ENCODE assay signal across 8 cellular contexts in the genomic region with DNA sequence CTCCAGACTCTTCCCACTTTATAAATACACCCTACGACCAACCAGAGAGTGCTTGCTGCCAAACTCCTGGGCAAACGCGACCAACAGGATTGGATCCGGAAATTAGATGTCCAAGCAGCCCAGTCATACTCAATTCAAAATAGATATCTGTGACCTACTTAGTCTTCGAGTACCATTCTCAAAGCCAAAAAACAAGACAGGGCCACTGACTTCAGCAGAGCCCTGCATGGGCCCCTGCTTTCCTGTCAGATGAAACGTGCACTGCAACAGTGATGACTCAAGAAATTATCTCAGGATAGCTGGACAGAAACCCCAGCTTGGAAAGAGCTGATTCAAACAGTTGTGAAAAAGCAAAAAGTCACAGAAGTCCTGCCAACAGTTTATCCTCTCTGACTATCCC. TPM values are rescaled to one million over a fixed set of nuclear protein-coding genes. Genes with fewer than 3 reads are reported as not detected.
DNase-seq lines count a peak whose midpoint lies in the region; ATAC-seq lines count a peak whose summit lies in the region.

No MANE protein-coding gene starts in this region.

- intact Hi-C loops in dendritic cell treated with granulocyte-macrophage colony-stimulating factor and Interleukin-4, amounts not matched to agents 40 ng/mL and 50 ng/mL, for 4 days (cut with micrococcal nuclease), result loop anchor here (2.0 to 5.0 kb wide), 3 partner anchors 81 to 1017 kb away; partner anchors contain the start of genes FUT4 and SLC36A4

- H3K4me1 Mint-ChIP-seq in activated T-cell treated with anti-CD3 and anti-CD28 coated beads, Interleukin-2, amount 50 U/mL, for 72 hours (ENCODE audit: low read depth), result peaks cover 63% of the 10 kb centered on the region
- peaks cover 62% of the 10 kb centered on the region for H3K4me1 Mint-ChIP-seq in activated T-cell treated with anti-CD3 and anti-CD28 coated beads, Interleukin-2, amount 50 U/mL, for 4 hours (ENCODE audit: low read depth)
- H3K4me1 Mint-ChIP-seq in dendritic cell treated with granulocyte-macrophage colony-stimulating factor and Interleukin-4, amounts not matched to agents 40 ng/mL and 50 ng/mL, for 4 days (ENCODE audit: low read depth), result peaks cover 86% of the 10 kb centered on the region
- peaks cover 74% of the 10 kb centered on the region for H3K4me1 Mint-ChIP-seq in stimulated activated effector memory CD8-positive, alpha-beta T cell treated with anti-CD3 and anti-CD28 coated beads, Interleukin-12 subunit alpha, Interleukin-12 subunit beta, amount 100 ng/mL, for 72 hours

- H3K27ac Mint-ChIP-seq in activated T-cell treated with anti-CD3 and anti-CD28 coated beads, Interleukin-2, amount 50 U/mL, for 72 hours, result peak overlapping the region; percentile 96
- peak overlapping the region; percentile 91 for H3K27ac Mint-ChIP-seq in dendritic cell treated with granulocyte-macrophage colony-stimulating factor and Interleukin-4, amounts not matched to agents 40 ng/mL and 50 ng/mL, for 4 days
- H3K27ac Mint-ChIP-seq in stimulated activated effector memory CD8-positive, alpha-beta T cell treated with anti-CD3 and anti-CD28 coated beads, Interleukin-12 subunit alpha, Interleukin-12 subunit beta, amount 100 ng/mL, for 72 hours, result peak overlapping the region; percentile 85

- H3K4me3 Mint-ChIP-seq in activated T-cell treated with anti-CD3 and anti-CD28 coated beads, Interleukin-2, amount 50 U/mL, for 72 hours, result peak overlapping the region; percentile 56 to 59
- no peak overlapping the region for H3K4me3 Mint-ChIP-seq in activated T-cell treated with anti-CD3 and anti-CD28 coated beads, Interleukin-2, amount 50 U/mL, for 4 hours
- no peak overlapping the region for H3K4me3 Mint-ChIP-seq in dendritic cell treated with granulocyte-macrophage colony-stimulating factor and Interleukin-4, amounts not matched to agents 40 ng/mL and 50 ng/mL, for 4 days
- H3K4me3 Mint-ChIP-seq in stimulated activated effector memory CD8-positive, alpha-beta T cell treated with anti-CD3 and anti-CD28 coated beads, Interleukin-12 subunit alpha, Interleukin-12 subunit beta, amount 100 ng/mL, for 72 hours, result peak overlapping the region; percentile 38

- ATAC-seq in activated T-cell treated with anti-CD3 and anti-CD28 coated beads, Interleukin-2, amount 50 U/mL, for 72 hours (replicated peaks in 1 of 2), result peak; percentile 39 to 61
- no peak for ATAC-seq in activated T-cell treated with anti-CD3 and anti-CD28 coated beads, Interleukin-2, amount 50 U/mL, for 4 hours
- ATAC-seq in stimulated activated effector memory CD8-positive, alpha-beta T cell treated with anti-CD3 and anti-CD28 coated beads, Interleukin-12 subunit alpha, Interleukin-12 subunit beta, amount 100 ng/mL, for 72 hours, result peak; percentile 60
- no peak for ATAC-seq in HG03457 (IDR thresholded peaks at IDR 0.05; ENCODE audit: unreplicated experiment)

- peak; percentile 13 to 36 for DNase-seq in activated T-cell treated with anti-CD3 and anti-CD28 coated beads, Interleukin-2, amount 50 U/mL, for 72 hours
- no peak for DNase-seq in activated T-cell treated with anti-CD3 and anti-CD28 coated beads, Interleukin-2, amount 50 U/mL, for 4 hours
- DNase-seq in Kasumi-1 (lab: John Stamatoyannopoulos, UW), result peak; percentile 32 to 35
- DNase-seq in stimulated activated effector memory CD8-positive, alpha-beta T cell treated with anti-CD3 and anti-CD28 coated beads, Interleukin-12 subunit alpha, Interleukin-12 subunit beta, amount 100 ng/mL, for 72 hours (ENCODE audit: low spot score in 2 of 2), result no peak
- no peak for DNase-seq in effector CD4-positive, alpha-beta T cell
- DNase-seq in activated naive CD4-positive, alpha-beta T cell treated with anti-CD3 and anti-CD28 coated beads, Interleukin-2, amount 50 U/mL, for 16 hours, result no peak

- H3K36me3 Mint-ChIP-seq in activated T-cell treated with anti-CD3 and anti-CD28 coated beads, Interleukin-2, amount 50 U/mL, for 72 hours (ENCODE audit: insufficient read depth in 2 of 2), result no peaks in the 10 kb centered on the region
- H3K36me3 Mint-ChIP-seq in activated T-cell treated with anti-CD3 and anti-CD28 coated beads, Interleukin-2, amount 50 U/mL, for 4 hours (ENCODE audit: insufficient read depth), result no peaks in the 10 kb centered on the region
- peaks cover 5% of the 10 kb centered on the region for H3K36me3 Mint-ChIP-seq in dendritic cell treated with granulocyte-macrophage colony-stimulating factor and Interleukin-4, amounts not matched to agents 40 ng/mL and 50 ng/mL, for 4 days (ENCODE audit: low read depth)
- peaks cover 8% of the 10 kb centered on the region for H3K36me3 Mint-ChIP-seq in stimulated activated effector memory CD8-positive, alpha-beta T cell treated with anti-CD3 and anti-CD28 coated beads, Interleukin-12 subunit alpha, Interleukin-12 subunit beta, amount 100 ng/mL, for 72 hours

- H3K27me3 Mint-ChIP-seq in activated T-cell treated with anti-CD3 and anti-CD28 coated beads, Interleukin-2, amount 50 U/mL, for 72 hours (ENCODE audit: low read depth), result no peaks in the 10 kb centered on the region
- H3K27me3 Mint-ChIP-seq in activated T-cell treated with anti-CD3 and anti-CD28 coated beads, Interleukin-2, amount 50 U/mL, for 4 hours (ENCODE audit: low read depth), result no peaks in the 10 kb centered on the region
- no peaks in the 10 kb centered on the region for H3K27me3 Mint-ChIP-seq in dendritic cell treated with granulocyte-macrophage colony-stimulating factor and Interleukin-4, amounts not matched to agents 40 ng/mL and 50 ng/mL, for 4 days

- no peaks in the 10 kb centered on the region for H3K9me3 Mint-ChIP-seq in activated T-cell treated with anti-CD3 and anti-CD28 coated beads, Interleukin-2, amount 50 U/mL, for 72 hours
- no peaks in the 10 kb centered on the region for H3K9me3 Mint-ChIP-seq in activated T-cell treated with anti-CD3 and anti-CD28 coated beads, Interleukin-2, amount 50 U/mL, for 4 hours
- H3K9me3 Mint-ChIP-seq in dendritic cell treated with granulocyte-macrophage colony-stimulating factor and Interleukin-4, amounts not matched to agents 40 ng/mL and 50 ng/mL, for 4 days, result no peaks in the 10 kb centered on the region
- no peaks in the 10 kb centered on the region for H3K9me3 Mint-ChIP-seq in stimulated activated effector memory CD8-positive, alpha-beta T cell treated with anti-CD3 and anti-CD28 coated beads, Interleukin-12 subunit alpha, Interleukin-12 subunit beta, amount 100 ng/mL, for 72 hours

RNA-seq across cellular contexts. Expression of gene SMCO4, which starts 17.6 kb away (rescaled TPM):
- total RNA-seq in activated T-cell treated with anti-CD3 and anti-CD28 coated beads, Interleukin-2, amount 50 U/mL, for 72 hours, result 10 to 100 TPM; 28.4 to 36.1 TPM
- total RNA-seq in activated T-cell treated with anti-CD3 and anti-CD28 coated beads, Interleukin-2, amount 50 U/mL, for 4 hours, result 10 to 100 TPM in 2 of 3 donors, 1 to 10 TPM in 1; 9.3 to 12.0 (median 11.9) TPM

Comparison
In these comparisons a context has a peak if more than half of its experiments do, and no peak if none do; other contexts are left out.
1. ATAC-seq: peak in activated T-cell treated with anti-CD3 and anti-CD28 coated beads, Interleukin-2, amount 50 U/mL, for 72 hours (2 of 2) and stimulated activated effector memory CD8-positive, alpha-beta T cell treated with anti-CD3 and anti-CD28 coated beads, Interleukin-12 subunit alpha, Interleukin-12 subunit beta, amount 100 ng/mL, for 72 hours (single experiment); none in activated T-cell treated with anti-CD3 and anti-CD28 coated beads, Interleukin-2, amount 50 U/mL, for 4 hours (0 of 2) and HG03457 (single experiment).
2. DNase-seq: peak in activated T-cell treated with anti-CD3 and anti-CD28 coated beads, Interleukin-2, amount 50 U/mL, for 72 hours (2 of 2) and Kasumi-1 (2 of 2); none in activated T-cell treated with anti-CD3 and anti-CD28 coated beads, Interleukin-2, amount 50 U/mL, for 4 hours (single experiment), stimulated activated effector memory CD8-positive, alpha-beta T cell treated with anti-CD3 and anti-CD28 coated beads, Interleukin-12 subunit alpha, Interleukin-12 subunit beta, amount 100 ng/mL, for 72 hours (0 of 2), effector CD4-positive, alpha-beta T cell (single experiment) and activated naive CD4-positive, alpha-beta T cell treated with anti-CD3 and anti-CD28 coated beads, Interleukin-2, amount 50 U/mL, for 16 hours (single experiment).
3. H3K4me3 Mint-ChIP-seq: peak in activated T-cell treated with anti-CD3 and anti-CD28 coated beads, Interleukin-2, amount 50 U/mL, for 72 hours (2 of 2) and stimulated activated effector memory CD8-positive, alpha-beta T cell treated with anti-CD3 and anti-CD28 coated beads, Interleukin-12 subunit alpha, Interleukin-12 subunit beta, amount 100 ng/mL, for 72 hours (single experiment); none in activated T-cell treated with anti-CD3 and anti-CD28 coated beads, Interleukin-2, amount 50 U/mL, for 4 hours (single experiment) and dendritic cell treated with granulocyte-macrophage colony-stimulating factor and Interleukin-4, amounts not matched to agents 40 ng/mL and 50 ng/mL, for 4 days (single experiment).
4. Peak in every context shown above with its lines, with median percentiles within 50 percentile points of each other: H3K27ac Mint-ChIP-seq.